In genomic region chr7:19747740-19748339, GRCh38 we compare ENCODE assay signal across 8 cellular contexts. TPM values are rescaled to one million over a fixed set of nuclear protein-coding genes. Genes with fewer than 3 reads are reported as not detected.
DNase-seq lines count a peak whose midpoint lies in the region; ATAC-seq and TF ChIP-seq lines count a peak whose summit lies in the region.

No MANE protein-coding gene starts in this region.

- no peaks in the 10 kb centered on the region for H3K9me3 Mint-ChIP-seq in osteocyte (ENCODE audit: unreplicated experiment)

- no peaks in the 10 kb centered on the region for H3K36me3 Mint-ChIP-seq in osteocyte (ENCODE audit: unreplicated experiment)

- DNase-seq in Daoy (ENCODE audit: low read depth) (peak; percentile 54), NCI-H82 treated with DMSO at 0.1 percent for 48 hours (lab: John Stamatoyannopoulos, UW; ENCODE audit: unreplicated experiment) (peak; percentile 46), dermis microvascular lymphatic vessel endothelial cell (ENCODE audit: low read depth in 2 of 2) (peak; percentile 18 to 32), osteocyte (ENCODE audit: extremely low spot score, unreplicated experiment) (no peak)
- no peak for DNase-seq in stimulated activated CD4-positive, alpha-beta T cell treated with anti-CD3 and anti-CD28 coated beads, Interleukin-15, amount 100 ng/mL, for 24 hours

- H3K27ac Mint-ChIP-seq in osteocyte (ENCODE audit: unreplicated experiment) = no peak overlapping the region

- peaks cover 44% of the 10 kb centered on the region for H3K27me3 Mint-ChIP-seq in osteocyte (ENCODE audit: unreplicated experiment)

- H3K4me1 Mint-ChIP-seq in osteocyte (ENCODE audit: unreplicated experiment) = no peaks in the 10 kb centered on the region

- ATAC-seq in HG02981 (IDR thresholded peaks at IDR 0.05; ENCODE audit: unreplicated experiment) (peak; percentile 54), HG03139 (IDR thresholded peaks at IDR 0.05; ENCODE audit: unreplicated experiment) (no peak), HG03196 (IDR thresholded peaks at IDR 0.05; ENCODE audit: unreplicated experiment) (no peak)

- H3K4me3 Mint-ChIP-seq in osteocyte (ENCODE audit: unreplicated experiment) = no peak overlapping the region

- peak; percentile 73 for TF ChIP-seq CTCF in osteocyte (IDR thresholded peaks at IDR 0.05)

RNA-seq across cellular contexts. Expression of gene TMEM196, which starts 25.6 kb away (rescaled TPM):
- total RNA-seq in Daoy (2014; rRNA removed; shearing (Covaris generic)) = not detected in 2 replicates
- not detected in 2 replicates for total RNA-seq in dermis microvascular lymphatic vessel endothelial cell
- total RNA-seq in osteocyte = not detected in 2 replicates

RNA-seq across cellular contexts. Expression of gene POLR1F, which starts 39.0 kb away (rescaled TPM):
- 50.9 and 61.2 TPM in 2 replicates for total RNA-seq in Daoy (2014; rRNA removed; shearing (Covaris generic))
- total RNA-seq in dermis microvascular lymphatic vessel endothelial cell (16.3 and 20.2 TPM in 2 replicates), osteocyte (14.2 and 15.4 TPM in 2 replicates)

Comparison
In these comparisons a context has a peak if more than half of its experiments do, and no peak if none do; other contexts are left out.
1. DNase-seq: peak in Daoy (single experiment), NCI-H82 treated with DMSO at 0.1 percent for 48 hours (single experiment) and dermis microvascular lymphatic vessel endothelial cell (2 of 2); none in osteocyte (single experiment) and stimulated activated CD4-positive, alpha-beta T cell treated with anti-CD3 and anti-CD28 coated beads, Interleukin-15, amount 100 ng/mL, for 24 hours (single experiment).